In genomic region chr16:10385725-10386516, GRCh38 we compare ENCODE assay signal across 1 cellular context.
TF ChIP-seq lines count a peak whose summit lies in the region.

Gene ATF7IP2, plus strand, starts transcription at chr16:10386061. Its CDS starts 44,560 bp downstream, at chr16:10430621.

TF ChIP-seq in HepG2, 621 proteins besides CTCF, POLR2A, EP300 and RAD21 (continued from another document and continues in another):
- TF ChIP-seq, protein P1, sequence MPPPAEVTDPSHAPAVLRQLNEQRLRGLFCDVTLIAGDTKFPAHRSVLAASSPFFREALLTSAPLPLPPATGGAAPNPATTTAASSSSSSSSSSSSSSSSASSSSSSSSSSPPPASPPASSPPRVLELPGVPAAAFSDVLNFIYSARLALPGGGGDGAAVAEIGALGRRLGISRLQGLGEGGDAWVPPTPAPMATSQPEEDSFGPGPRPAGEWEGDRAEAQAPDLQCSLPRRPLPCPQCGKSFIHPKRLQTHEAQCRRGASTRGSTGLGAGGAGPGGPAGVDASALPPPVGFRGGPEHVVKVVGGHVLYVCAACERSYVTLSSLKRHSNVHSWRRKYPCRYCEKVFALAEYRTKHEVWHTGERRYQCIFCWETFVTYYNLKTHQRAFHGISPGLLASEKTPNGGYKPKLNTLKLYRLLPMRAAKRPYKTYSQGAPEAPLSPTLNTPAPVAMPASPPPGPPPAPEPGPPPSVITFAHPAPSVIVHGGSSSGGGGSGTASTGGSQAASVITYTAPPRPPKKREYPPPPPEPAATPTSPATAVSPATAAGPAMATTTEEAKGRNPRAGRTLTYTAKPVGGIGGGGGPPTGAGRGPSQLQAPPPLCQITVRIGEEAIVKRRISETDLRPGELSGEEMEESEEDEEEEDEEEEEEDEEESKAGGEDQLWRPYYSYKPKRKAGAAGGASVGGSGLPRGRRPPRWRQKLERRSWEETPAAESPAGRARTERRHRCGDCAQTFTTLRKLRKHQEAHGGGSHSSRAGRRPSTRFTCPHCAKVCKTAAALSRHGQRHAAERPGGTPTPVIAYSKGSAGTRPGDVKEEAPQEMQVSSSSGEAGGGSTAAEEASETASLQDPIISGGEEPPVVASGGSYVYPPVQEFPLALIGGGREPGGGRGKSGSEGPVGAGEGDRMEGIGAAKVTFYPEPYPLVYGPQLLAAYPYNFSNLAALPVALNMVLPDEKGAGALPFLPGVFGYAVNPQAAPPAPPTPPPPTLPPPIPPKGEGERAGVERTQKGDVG (CRISPR knock-in tag; IDR thresholded peaks at IDR 0.05; ENCODE audit: borderline replicate concordance): peak; percentile 89; the same call in 1 of the 2 replicates
- TF ChIP-seq ZBTB38 (CRISPR knock-in tag; IDR thresholded peaks at IDR 0.05): peak; percentile 98
- TF ChIP-seq, protein P2, sequence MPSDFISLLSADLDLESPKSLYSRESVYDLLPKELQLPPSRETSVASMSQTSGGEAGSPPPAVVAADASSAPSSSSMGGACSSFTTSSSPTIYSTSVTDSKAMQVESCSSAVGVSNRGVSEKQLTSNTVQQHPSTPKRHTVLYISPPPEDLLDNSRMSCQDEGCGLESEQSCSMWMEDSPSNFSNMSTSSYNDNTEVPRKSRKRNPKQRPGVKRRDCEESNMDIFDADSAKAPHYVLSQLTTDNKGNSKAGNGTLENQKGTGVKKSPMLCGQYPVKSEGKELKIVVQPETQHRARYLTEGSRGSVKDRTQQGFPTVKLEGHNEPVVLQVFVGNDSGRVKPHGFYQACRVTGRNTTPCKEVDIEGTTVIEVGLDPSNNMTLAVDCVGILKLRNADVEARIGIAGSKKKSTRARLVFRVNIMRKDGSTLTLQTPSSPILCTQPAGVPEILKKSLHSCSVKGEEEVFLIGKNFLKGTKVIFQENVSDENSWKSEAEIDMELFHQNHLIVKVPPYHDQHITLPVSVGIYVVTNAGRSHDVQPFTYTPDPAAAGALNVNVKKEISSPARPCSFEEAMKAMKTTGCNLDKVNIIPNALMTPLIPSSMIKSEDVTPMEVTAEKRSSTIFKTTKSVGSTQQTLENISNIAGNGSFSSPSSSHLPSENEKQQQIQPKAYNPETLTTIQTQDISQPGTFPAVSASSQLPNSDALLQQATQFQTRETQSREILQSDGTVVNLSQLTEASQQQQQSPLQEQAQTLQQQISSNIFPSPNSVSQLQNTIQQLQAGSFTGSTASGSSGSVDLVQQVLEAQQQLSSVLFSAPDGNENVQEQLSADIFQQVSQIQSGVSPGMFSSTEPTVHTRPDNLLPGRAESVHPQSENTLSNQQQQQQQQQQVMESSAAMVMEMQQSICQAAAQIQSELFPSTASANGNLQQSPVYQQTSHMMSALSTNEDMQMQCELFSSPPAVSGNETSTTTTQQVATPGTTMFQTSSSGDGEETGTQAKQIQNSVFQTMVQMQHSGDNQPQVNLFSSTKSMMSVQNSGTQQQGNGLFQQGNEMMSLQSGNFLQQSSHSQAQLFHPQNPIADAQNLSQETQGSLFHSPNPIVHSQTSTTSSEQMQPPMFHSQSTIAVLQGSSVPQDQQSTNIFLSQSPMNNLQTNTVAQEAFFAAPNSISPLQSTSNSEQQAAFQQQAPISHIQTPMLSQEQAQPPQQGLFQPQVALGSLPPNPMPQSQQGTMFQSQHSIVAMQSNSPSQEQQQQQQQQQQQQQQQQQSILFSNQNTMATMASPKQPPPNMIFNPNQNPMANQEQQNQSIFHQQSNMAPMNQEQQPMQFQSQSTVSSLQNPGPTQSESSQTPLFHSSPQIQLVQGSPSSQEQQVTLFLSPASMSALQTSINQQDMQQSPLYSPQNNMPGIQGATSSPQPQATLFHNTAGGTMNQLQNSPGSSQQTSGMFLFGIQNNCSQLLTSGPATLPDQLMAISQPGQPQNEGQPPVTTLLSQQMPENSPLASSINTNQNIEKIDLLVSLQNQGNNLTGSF (CRISPR knock-in tag; IDR thresholded peaks at IDR 0.05): peak; percentile 98
- no peak for TF ChIP-seq ZNF615 (CRISPR knock-in tag; IDR thresholded peaks at IDR 0.05; ENCODE audit: borderline replicate concordance)
- TF ChIP-seq HNRNPH1 (optimal IDR thresholded peaks at IDR 0.05; ENCODE audit: low read depth, low read length): peak; percentile 63
- peak; percentile 85 for TF ChIP-seq AGO1 (IDR thresholded peaks at IDR 0.05; ENCODE audit: low read depth, low read length, poor library complexity, severe bottlenecking)
- TF ChIP-seq SRSF1 (optimal IDR thresholded peaks at IDR 0.05; ENCODE audit: low read depth, low read length): peak; percentile 85
- TF ChIP-seq, protein P3, sequence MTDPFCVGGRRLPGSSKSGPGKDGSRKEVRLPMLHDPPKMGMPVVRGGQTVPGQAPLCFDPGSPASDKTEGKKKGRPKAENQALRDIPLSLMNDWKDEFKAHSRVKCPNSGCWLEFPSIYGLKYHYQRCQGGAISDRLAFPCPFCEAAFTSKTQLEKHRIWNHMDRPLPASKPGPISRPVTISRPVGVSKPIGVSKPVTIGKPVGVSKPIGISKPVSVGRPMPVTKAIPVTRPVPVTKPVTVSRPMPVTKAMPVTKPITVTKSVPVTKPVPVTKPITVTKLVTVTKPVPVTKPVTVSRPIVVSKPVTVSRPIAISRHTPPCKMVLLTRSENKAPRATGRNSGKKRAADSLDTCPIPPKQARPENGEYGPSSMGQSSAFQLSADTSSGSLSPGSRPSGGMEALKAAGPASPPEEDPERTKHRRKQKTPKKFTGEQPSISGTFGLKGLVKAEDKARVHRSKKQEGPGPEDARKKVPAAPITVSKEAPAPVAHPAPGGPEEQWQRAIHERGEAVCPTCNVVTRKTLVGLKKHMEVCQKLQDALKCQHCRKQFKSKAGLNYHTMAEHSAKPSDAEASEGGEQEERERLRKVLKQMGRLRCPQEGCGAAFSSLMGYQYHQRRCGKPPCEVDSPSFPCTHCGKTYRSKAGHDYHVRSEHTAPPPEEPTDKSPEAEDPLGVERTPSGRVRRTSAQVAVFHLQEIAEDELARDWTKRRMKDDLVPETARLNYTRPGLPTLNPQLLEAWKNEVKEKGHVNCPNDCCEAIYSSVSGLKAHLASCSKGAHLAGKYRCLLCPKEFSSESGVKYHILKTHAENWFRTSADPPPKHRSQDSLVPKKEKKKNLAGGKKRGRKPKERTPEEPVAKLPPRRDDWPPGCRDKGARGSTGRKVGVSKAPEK (CRISPR knock-in tag; IDR thresholded peaks at IDR 0.05; ENCODE audit: borderline replicate concordance): peak; percentile 99
- no peak for TF ChIP-seq CCAR2 (optimal IDR thresholded peaks at IDR 0.05; ENCODE audit: low read depth, low read length)
- TF ChIP-seq RBFOX2 (IDR thresholded peaks at IDR 0.05; ENCODE audit: low read depth, low read length): peak; percentile 100
- no peak for TF ChIP-seq ZNF207 (IDR thresholded peaks at IDR 0.05; ENCODE audit: borderline replicate concordance)
- peak; percentile 100 for TF ChIP-seq TAF1 (CRISPR knock-in tag; IDR thresholded peaks at IDR 0.05)
- TF ChIP-seq SOX13 (IDR thresholded peaks at IDR 0.05): peak; percentile 85; the same call in 1 of the 2 replicates
- peak; percentile 4 to 78; a peak in 2 of 4 replicates for TF ChIP-seq SOX13 (CRISPR knock-in tag; conservative IDR thresholded peaks at IDR 0.05 in 1 of 2, IDR thresholded peaks at IDR 0.05 in 1 of 2)
- TF ChIP-seq, protein P4, sequence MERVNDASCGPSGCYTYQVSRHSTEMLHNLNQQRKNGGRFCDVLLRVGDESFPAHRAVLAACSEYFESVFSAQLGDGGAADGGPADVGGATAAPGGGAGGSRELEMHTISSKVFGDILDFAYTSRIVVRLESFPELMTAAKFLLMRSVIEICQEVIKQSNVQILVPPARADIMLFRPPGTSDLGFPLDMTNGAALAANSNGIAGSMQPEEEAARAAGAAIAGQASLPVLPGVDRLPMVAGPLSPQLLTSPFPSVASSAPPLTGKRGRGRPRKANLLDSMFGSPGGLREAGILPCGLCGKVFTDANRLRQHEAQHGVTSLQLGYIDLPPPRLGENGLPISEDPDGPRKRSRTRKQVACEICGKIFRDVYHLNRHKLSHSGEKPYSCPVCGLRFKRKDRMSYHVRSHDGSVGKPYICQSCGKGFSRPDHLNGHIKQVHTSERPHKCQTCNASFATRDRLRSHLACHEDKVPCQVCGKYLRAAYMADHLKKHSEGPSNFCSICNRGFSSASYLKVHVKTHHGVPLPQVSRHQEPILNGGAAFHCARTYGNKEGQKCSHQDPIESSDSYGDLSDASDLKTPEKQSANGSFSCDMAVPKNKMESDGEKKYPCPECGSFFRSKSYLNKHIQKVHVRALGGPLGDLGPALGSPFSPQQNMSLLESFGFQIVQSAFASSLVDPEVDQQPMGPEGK (CRISPR knock-in tag; IDR thresholded peaks at IDR 0.05): peak; percentile 83
- TF ChIP-seq NFIB (CRISPR knock-in tag; IDR thresholded peaks at IDR 0.05; ENCODE audit: borderline replicate concordance): no peak
- peak; percentile 73 for TF ChIP-seq ZNF263 (CRISPR knock-in tag; IDR thresholded peaks at IDR 0.05)
- TF ChIP-seq ZFYVE20 (CRISPR knock-in tag; IDR thresholded peaks at IDR 0.05; ENCODE audit: borderline replicate concordance, low read depth): peak; percentile 94
- TF ChIP-seq MTERF4 (CRISPR knock-in tag; IDR thresholded peaks at IDR 0.05): peak; percentile 94; the same call in 1 of the 2 replicates
- TF ChIP-seq, protein P5, sequence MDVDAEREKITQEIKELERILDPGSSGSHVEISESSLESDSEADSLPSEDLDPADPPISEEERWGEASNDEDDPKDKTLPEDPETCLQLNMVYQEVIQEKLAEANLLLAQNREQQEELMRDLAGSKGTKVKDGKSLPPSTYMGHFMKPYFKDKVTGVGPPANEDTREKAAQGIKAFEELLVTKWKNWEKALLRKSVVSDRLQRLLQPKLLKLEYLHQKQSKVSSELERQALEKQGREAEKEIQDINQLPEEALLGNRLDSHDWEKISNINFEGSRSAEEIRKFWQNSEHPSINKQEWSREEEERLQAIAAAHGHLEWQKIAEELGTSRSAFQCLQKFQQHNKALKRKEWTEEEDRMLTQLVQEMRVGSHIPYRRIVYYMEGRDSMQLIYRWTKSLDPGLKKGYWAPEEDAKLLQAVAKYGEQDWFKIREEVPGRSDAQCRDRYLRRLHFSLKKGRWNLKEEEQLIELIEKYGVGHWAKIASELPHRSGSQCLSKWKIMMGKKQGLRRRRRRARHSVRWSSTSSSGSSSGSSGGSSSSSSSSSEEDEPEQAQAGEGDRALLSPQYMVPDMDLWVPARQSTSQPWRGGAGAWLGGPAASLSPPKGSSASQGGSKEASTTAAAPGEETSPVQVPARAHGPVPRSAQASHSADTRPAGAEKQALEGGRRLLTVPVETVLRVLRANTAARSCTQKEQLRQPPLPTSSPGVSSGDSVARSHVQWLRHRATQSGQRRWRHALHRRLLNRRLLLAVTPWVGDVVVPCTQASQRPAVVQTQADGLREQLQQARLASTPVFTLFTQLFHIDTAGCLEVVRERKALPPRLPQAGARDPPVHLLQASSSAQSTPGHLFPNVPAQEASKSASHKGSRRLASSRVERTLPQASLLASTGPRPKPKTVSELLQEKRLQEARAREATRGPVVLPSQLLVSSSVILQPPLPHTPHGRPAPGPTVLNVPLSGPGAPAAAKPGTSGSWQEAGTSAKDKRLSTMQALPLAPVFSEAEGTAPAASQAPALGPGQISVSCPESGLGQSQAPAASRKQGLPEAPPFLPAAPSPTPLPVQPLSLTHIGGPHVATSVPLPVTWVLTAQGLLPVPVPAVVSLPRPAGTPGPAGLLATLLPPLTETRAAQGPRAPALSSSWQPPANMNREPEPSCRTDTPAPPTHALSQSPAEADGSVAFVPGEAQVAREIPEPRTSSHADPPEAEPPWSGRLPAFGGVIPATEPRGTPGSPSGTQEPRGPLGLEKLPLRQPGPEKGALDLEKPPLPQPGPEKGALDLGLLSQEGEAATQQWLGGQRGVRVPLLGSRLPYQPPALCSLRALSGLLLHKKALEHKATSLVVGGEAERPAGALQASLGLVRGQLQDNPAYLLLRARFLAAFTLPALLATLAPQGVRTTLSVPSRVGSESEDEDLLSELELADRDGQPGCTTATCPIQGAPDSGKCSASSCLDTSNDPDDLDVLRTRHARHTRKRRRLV (CRISPR knock-in tag; IDR thresholded peaks at IDR 0.05): peak; percentile 98
- TF ChIP-seq UBTF (CRISPR knock-in tag; IDR thresholded peaks at IDR 0.05): peak; percentile 100
- TF ChIP-seq ZNF850 (CRISPR knock-in tag; conservative IDR thresholded peaks at IDR 0.05): 0 out of 2 replicates have a peak, but pooled peaks have one; percentile 72
- peak; percentile 65; the same call in 1 of the 2 replicates for TF ChIP-seq SIX4 (CRISPR knock-in tag; IDR thresholded peaks at IDR 0.05)
- no peak; the same call in 1 of the 2 replicates for TF ChIP-seq ZKSCAN1 (IDR thresholded peaks at IDR 0.05; ENCODE audit: low read length)
- 0 out of 2 replicates have a peak, but pooled peaks have one; percentile 67 for TF ChIP-seq JUN (CRISPR knock-in tag; IDR thresholded peaks at IDR 0.05)
- peak; percentile 95 for TF ChIP-seq ZNF136 (CRISPR knock-in tag; IDR thresholded peaks at IDR 0.05; ENCODE audit: low read depth)
- TF ChIP-seq NFE2L2 (IDR thresholded peaks at IDR 0.05; ENCODE audit: low read length): no peak
- no peak for TF ChIP-seq FOXK2 (IDR thresholded peaks at IDR 0.05)
- TF ChIP-seq JUNB (CRISPR knock-in tag; IDR thresholded peaks at IDR 0.05; ENCODE audit: borderline replicate concordance): no peak
- peak; percentile 63 for TF ChIP-seq IRF1 (CRISPR knock-in tag; IDR thresholded peaks at IDR 0.05; ENCODE audit: low read depth)
